8 cellular contexts compared by ENCODE assay signal in genomic region chr13:97953376-97953970, GRCh38. TPM values are rescaled to one million over a fixed set of nuclear protein-coding genes. Genes with fewer than 3 reads are reported as not detected.
DNase-seq lines count a peak whose midpoint lies in the region; ATAC-seq and TF ChIP-seq lines count a peak whose summit lies in the region.

Gene IPO5 (plus strand): TSS chr13:97953675. CDS start chr13:97976697, 23,022 bp downstream.

- H3K9me3 ChIP-seq in psoas muscle = no peaks in the 10 kb centered on the region

- no peak within 1 kb of the TSS for H3K27ac Mint-ChIP-seq in activated T-helper 1 cell treated with anti-CD3 and anti-CD28 coated beads, Interleukin-12 subunit alpha, Interleukin-12 subunit beta, Interleukin-2, Interleukin-4 antibody, amounts not matched to agents 30 ng/mL and 10 ng/mL and 1 ng/mL, durations not matched to agents 14 hours and 24 hours and 36 hours

- H3K36me3 ChIP-seq in psoas muscle (ENCODE audit: insufficient read depth in 1 of 2, low read depth in 1 of 2) = no peaks in the 10 kb centered on the region

- WGBS in psoas muscle, 3 donors = 55 to 57% (median 56%) methylated on average over 10 of the region's 10 CpGs

- intact Hi-C loops in activated T-helper 1 cell treated with anti-CD3 and anti-CD28 coated beads, Interleukin-12 subunit alpha, Interleukin-12 subunit beta, Interleukin-2, Interleukin-4 antibody, amounts not matched to agents 30 ng/mL and 10 ng/mL and 1 ng/mL, durations not matched to agents 14 hours and 24 hours and 36 hours (cut with micrococcal nuclease) = no loop called here
- intact Hi-C loops in cardiac septum (cut with DNase I) (no loop called here), psoas muscle (cut with DNase I) (no loop called here)

- H3K27me3 ChIP-seq in psoas muscle (ENCODE audit: insufficient read depth in 3 of 3, low read length in 2 of 3) = no peaks in the 10 kb centered on the region

- ATAC-seq in psoas muscle = no peak

- H3K27ac ChIP-seq in psoas muscle = no peak within 1 kb of the TSS

- no peaks in the 10 kb centered on the region for H3K27me3 Mint-ChIP-seq in activated T-helper 1 cell treated with anti-CD3 and anti-CD28 coated beads, Interleukin-12 subunit alpha, Interleukin-12 subunit beta, Interleukin-2, Interleukin-4 antibody, amounts not matched to agents 30 ng/mL and 10 ng/mL and 1 ng/mL, durations not matched to agents 14 hours and 24 hours and 36 hours (ENCODE audit: insufficient read depth)

- no peaks in the 10 kb centered on the region for H3K4me1 ChIP-seq in psoas muscle

- no peaks in the 10 kb centered on the region for H3K4me1 Mint-ChIP-seq in activated T-helper 1 cell treated with anti-CD3 and anti-CD28 coated beads, Interleukin-12 subunit alpha, Interleukin-12 subunit beta, Interleukin-2, Interleukin-4 antibody, amounts not matched to agents 30 ng/mL and 10 ng/mL and 1 ng/mL, durations not matched to agents 14 hours and 24 hours and 36 hours (ENCODE audit: low read depth)

- H3K36me3 Mint-ChIP-seq in activated T-helper 1 cell treated with anti-CD3 and anti-CD28 coated beads, Interleukin-12 subunit alpha, Interleukin-12 subunit beta, Interleukin-2, Interleukin-4 antibody, amounts not matched to agents 30 ng/mL and 10 ng/mL and 1 ng/mL, durations not matched to agents 14 hours and 24 hours and 36 hours (ENCODE audit: low read depth) = no peaks in the 10 kb centered on the region

- no peak within 1 kb of the TSS for H3K4me3 ChIP-seq in psoas muscle

- CTCF ChIA-PET in GM10248 (lab: Yijun Ruan, JAX) = no interaction called here

- peaks cover 5% of the 10 kb centered on the region for H3K9me3 Mint-ChIP-seq in activated T-helper 1 cell treated with anti-CD3 and anti-CD28 coated beads, Interleukin-12 subunit alpha, Interleukin-12 subunit beta, Interleukin-2, Interleukin-4 antibody, amounts not matched to agents 30 ng/mL and 10 ng/mL and 1 ng/mL, durations not matched to agents 14 hours and 24 hours and 36 hours

- TF ChIP-seq CTCF in psoas muscle (IDR thresholded peaks at IDR 0.05) (no peak), GM10248 (IDR thresholded peaks at IDR 0.05; ENCODE audit: control extremely low read depth, extremely low read depth, low read depth, missing control alignments) (no peak)

- no peak within 1 kb of the TSS for H3K4me3 Mint-ChIP-seq in activated T-helper 1 cell treated with anti-CD3 and anti-CD28 coated beads, Interleukin-12 subunit alpha, Interleukin-12 subunit beta, Interleukin-2, Interleukin-4 antibody, amounts not matched to agents 30 ng/mL and 10 ng/mL and 1 ng/mL, durations not matched to agents 14 hours and 24 hours and 36 hours

- DNase-seq in EH (ENCODE audit: low read depth) = peak; percentile 35
- DNase-seq in activated T-helper 1 cell treated with anti-CD3 and anti-CD28 coated beads, Interleukin-12 subunit alpha, Interleukin-12 subunit beta, Interleukin-2, Interleukin-4 antibody, amounts not matched to agents 30 ng/mL and 10 ng/mL and 1 ng/mL, durations not matched to agents 14 hours and 24 hours and 36 hours (ENCODE audit: low spot score) = no peak
- DNase-seq in cardiac septum (ENCODE audit: low spot score) = no peak
- DNase-seq in psoas muscle = no peak
- DNase-seq in RPMI8226 = no peak
- no peak for DNase-seq in GM10248 (ENCODE audit: extremely low spot score)
- DNase-seq in SKM-1 (lab: John Stamatoyannopoulos, UW; ENCODE audit: unreplicated experiment) = no peak
- DNase-seq in EL = no peak

- POLR2A ChIA-PET in GM10248 (lab: Yijun Ruan, JAX) = no interaction called here

RNA-seq across cellular contexts. Expression of gene IPO5, which starts in this region (rescaled TPM):
- total RNA-seq in activated T-helper 1 cell treated with anti-CD3 and anti-CD28 coated beads, Interleukin-12 subunit alpha, Interleukin-12 subunit beta, Interleukin-2, Interleukin-4 antibody, amounts not matched to agents 30 ng/mL and 10 ng/mL and 1 ng/mL, durations not matched to agents 14 hours and 24 hours and 36 hours = 210 and 226 TPM in 2 replicates
- total RNA-seq in cardiac septum = 111 TPM
- total RNA-seq in psoas muscle = 100 to 1,000 TPM; 153 to 186 (median 167) TPM
- polyA plus RNA-seq in psoas muscle = 100 to 1,000 TPM in 1 of 3 donors, 10 to 100 TPM in 2; 60.6 to 139 (median 75.0) TPM
